ENCODE assay signal across 23 cellular contexts in the genomic region with DNA sequence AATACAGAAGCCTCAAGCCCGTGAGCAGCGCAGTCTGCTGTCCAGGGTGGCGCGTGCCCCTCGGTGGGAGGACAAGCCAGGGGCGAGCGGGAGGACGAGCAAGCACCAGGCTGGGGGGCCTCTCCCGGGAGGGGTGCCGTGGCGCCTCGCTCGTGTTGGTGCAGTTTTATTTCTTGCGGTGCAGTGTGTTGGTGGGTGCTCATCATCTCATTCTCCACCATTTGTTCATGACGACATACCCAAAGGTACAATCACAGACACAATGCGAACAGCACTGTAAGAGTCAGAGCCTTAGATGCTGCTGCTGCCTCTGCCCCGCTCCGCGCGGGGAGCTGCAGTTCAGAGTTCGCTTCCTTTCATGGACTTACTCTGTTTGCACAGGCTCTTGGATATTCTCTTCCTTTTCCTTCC. TPM values are rescaled to one million over a fixed set of nuclear protein-coding genes. Genes with fewer than 3 reads are reported as not detected.
DNase-seq lines count a peak whose midpoint lies in the region; ATAC-seq, FAIRE-seq and TF ChIP-seq lines count a peak whose summit lies in the region.
"Had no signal": no experiment of that assay in that cellular context is flagged by ENCODE, and none has a peak within 500 bp of the region (broad histone marks: within the 10 kb centered on the region; RNA-seq: fewer than 3 reads in every experiment).

No MANE protein-coding gene starts in this region.

- in situ Hi-C loops in HepG2 (cut with HindIII; ENCODE audit: extremely low pct_ligation_motif_present, low pct_unique_long_range_greater_than_20kb) = no loop called here

- H4K20me1 ChIP-seq in HepG2 (ENCODE audit: insufficient read depth, low read length) = no peaks in the 10 kb centered on the region

- H3K4me3 ChIP-seq in adipocyte (ENCODE audit: low read length) (peak overlapping the region; percentile 77), coronary artery (no peak overlapping the region), HepG2 (replicated peaks in 1 of 3; ENCODE audit: insufficient read depth in 1 of 3, low read depth in 2 of 3, low read length in 3 of 3) (peak overlapping the region in 1 of 3 experiments; percentile 37; a peak in 2 of 6 replicates), subcutaneous abdominal adipose tissue (ENCODE audit: low read depth in 1 of 5, low read length in 5 of 5) (no peak overlapping the region), uterus (no peak overlapping the region)
- H3K4me3 ChIP-seq: prostate gland, tibial nerve had no signal

- no peak for TF ChIP-seq RAD21 in HepG2 (CRISPR knock-in tag; IDR thresholded peaks at IDR 0.05)

- H3K27me3 ChIP-seq in adipocyte (replicated peaks; ENCODE audit: control insufficient read depth, insufficient read depth, low read length) (no peaks in the 10 kb centered on the region), HepG2 (ENCODE audit: control insufficient read depth in 1 of 2, insufficient read depth in 2 of 2, low read length in 2 of 2) (no peaks in the 10 kb centered on the region), subcutaneous abdominal adipose tissue (ENCODE audit: control insufficient read depth in 5 of 5, insufficient read depth in 4 of 5, low read length in 5 of 5) (no peaks in the 10 kb centered on the region), uterus (no peaks in the 10 kb centered on the region)
- H3K27me3 ChIP-seq: tibial nerve had no signal

- DNase-seq in adipocyte (ENCODE audit: low read depth) = no peak
- DNase-seq in coronary artery (ENCODE audit: low spot score) = peak; percentile 62
- peak; percentile 60 for DNase-seq in HepG2 (ENCODE audit: low spot score)
- DNase-seq in NCI-H2227 (lab: John Stamatoyannopoulos, UW; ENCODE audit: unreplicated experiment) = no peak
- no peak for DNase-seq in SW 1271 (lab: John Stamatoyannopoulos, UW)
- DNase-seq in uterus = no peak
- DNase-seq: activated CD4-positive, alpha-beta T cell treated with anti-CD3 and anti-CD28 coated beads, Interleukin-2, amount 10 ng/mL, durations not matched to agents 24 days and 14 days; DMS79; GDM1; Kasumi-1; mesenchymal stem cell; NCI-H146; NCI-H524; PC-3; stimulated activated CD4-positive, alpha-beta T cell treated with anti-CD3 and anti-CD28 coated beads, Interleukin-15, amount 100 ng/mL, for 24 hours; T-helper 9 cell; WERI-Rb-1 had no signal

- TF ChIP-seq POLR2A in HepG2 (IDR thresholded peaks at IDR 0.05; ENCODE audit: insufficient read depth in 1 of 2, low read depth in 2 of 2, low read length in 2 of 2) (no peak), uterus (IDR thresholded peaks at IDR 0.05) (no peak)

- intact Hi-C loops in HepG2 (cut with micrococcal nuclease; ENCODE audit: unreplicated experiment) = no loop called here
- intact Hi-C loops in uterus (cut with DNase I; ENCODE audit: low total_unique reads) = no loop called here

- TF ChIP-seq EP300 in HepG2 (IDR thresholded peaks at IDR 0.05; ENCODE audit: low read depth in 2 of 2, low read length in 2 of 2) = no peak
- TF ChIP-seq EP300 in HepG2 (CRISPR knock-in tag; IDR thresholded peaks at IDR 0.05; ENCODE audit: borderline replicate concordance) = no peak

- no peak for TF ChIP-seq CTCF in coronary artery (IDR thresholded peaks at IDR 0.05)
- peak; percentile 22; the same call in 1 of the 2 replicates for TF ChIP-seq CTCF in HepG2 (CRISPR knock-in tag; IDR thresholded peaks at IDR 0.05)
- no peak for TF ChIP-seq CTCF in uterus (IDR thresholded peaks at IDR 0.05)

- peak; percentile 93 for ATAC-seq in HepG2
- ATAC-seq: PC-3 had no signal

- 61% methylated on average over 19 of the region's 21 CpGs for WGBS in HepG2 (ENCODE audit: low lambda C conversion rate)

- H3K9ac ChIP-seq in adipocyte (ENCODE audit: low read length) (peak overlapping the region; percentile 94), HepG2 (ENCODE audit: insufficient read depth, low read depth, low read length) (no peak overlapping the region), subcutaneous abdominal adipose tissue (ENCODE audit: low read length in 5 of 5) (no peak overlapping the region)

- peaks cover 15% of the 10 kb centered on the region for H3K79me2 ChIP-seq in HepG2 (ENCODE audit: insufficient read depth, low read length)

- CTCF ChIA-PET in HepG2 (lab: Yijun Ruan, JAX; ENCODE audit: low intra/inter-chr PET ratio, low total read pairs) = no interaction called here

- peak overlapping the region; percentile 40 for H3K4me2 ChIP-seq in HepG2 (ENCODE audit: low read depth, low read length)

- peaks cover 45% of the 10 kb centered on the region for H3K4me1 ChIP-seq in adipocyte (ENCODE audit: control insufficient read depth, insufficient read depth, low read length)
- peaks cover 45% of the 10 kb centered on the region for H3K4me1 ChIP-seq in HepG2 (ENCODE audit: insufficient read depth, low read length)
- peaks cover 15 to 48% (median 42%) of the 10 kb centered on the region in 5 donors for H3K4me1 ChIP-seq in subcutaneous abdominal adipose tissue (ENCODE audit: control insufficient read depth in 5 of 5, insufficient read depth in 5 of 5, low read length in 5 of 5)
- no peaks in the 10 kb centered on the region for H3K4me1 ChIP-seq in uterus
- H3K4me1 ChIP-seq: prostate gland had no signal

- H3K36me3 ChIP-seq in adipocyte (ENCODE audit: control insufficient read depth, insufficient read depth, low read length, severe bottlenecking) (no peaks in the 10 kb centered on the region), HepG2 (replicated peaks in 1 of 2; ENCODE audit: control insufficient read depth in 1 of 2, insufficient read depth in 2 of 2, low read length in 2 of 2) (peaks cover 8 to 12% of the 10 kb centered on the region in 2 experiments; a peak in 3 of 5 replicates), subcutaneous abdominal adipose tissue (ENCODE audit: control insufficient read depth in 5 of 5, insufficient read depth in 5 of 5, low read length in 5 of 5) (peaks cover 0 to 13% (median 8%) of the 10 kb centered on the region in 5 donors), uterus (no peaks in the 10 kb centered on the region)
- H3K36me3 ChIP-seq: prostate gland had no signal

- H2AFZ ChIP-seq in HepG2 (ENCODE audit: low read length) = no peak overlapping the region

- H3K27ac ChIP-seq in coronary artery (no peak overlapping the region), HepG2 (ENCODE audit: extremely low read length, insufficient read depth, low read length) (peak overlapping the region; percentile 42), subcutaneous abdominal adipose tissue (ENCODE audit: low read depth, low read length) (peak overlapping the region; percentile 97), uterus (no peak overlapping the region)
- H3K27ac ChIP-seq: C4-2B, HL-60, prostate gland, WERI-Rb-1 had no signal

- BruUV-seq in HepG2 (replicated peaks; lab: Mats Ljungman, UMichigan) = no TSS peak

- no peaks in the 10 kb centered on the region for H3K9me3 ChIP-seq in adipocyte (ENCODE audit: control insufficient read depth, low read length)
- H3K9me3 ChIP-seq in HepG2 (ENCODE audit: low read length) = no peaks in the 10 kb centered on the region
- H3K9me3 ChIP-seq in subcutaneous abdominal adipose tissue (ENCODE audit: control insufficient read depth in 5 of 5, low read length in 5 of 5) = no peaks in the 10 kb centered on the region
- no peaks in the 10 kb centered on the region for H3K9me3 ChIP-seq in uterus
- H3K9me3 ChIP-seq: prostate gland, tibial nerve had no signal

- FAIRE-seq in HepG2 (lab: Jason Lieb, UNC) = peak; percentile 86
- FAIRE-seq: keratinocyte had no signal

- POLR2A ChIA-PET in HepG2 (lab: Yijun Ruan, JAX) = no interaction called here

TF ChIP-seq in HepG2, 621 proteins besides CTCF, POLR2A, EP300 and RAD21 (continues in another document):
- TF ChIP-seq, protein P1, sequence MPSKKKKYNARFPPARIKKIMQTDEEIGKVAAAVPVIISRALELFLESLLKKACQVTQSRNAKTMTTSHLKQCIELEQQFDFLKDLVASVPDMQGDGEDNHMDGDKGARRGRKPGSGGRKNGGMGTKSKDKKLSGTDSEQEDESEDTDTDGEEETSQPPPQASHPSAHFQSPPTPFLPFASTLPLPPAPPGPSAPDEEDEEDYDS (CRISPR knock-in tag; IDR thresholded peaks at IDR 0.05) = peak; percentile 39; the same call in 1 of the 2 replicates
- peak; percentile 37; the same call in 1 of the 2 replicates for TF ChIP-seq ZBTB7B (CRISPR knock-in tag; IDR thresholded peaks at IDR 0.05)
- no peak for TF ChIP-seq TCF7L2 (IDR thresholded peaks at IDR 0.05; ENCODE audit: low read depth, low read length)

RNA-seq across cellular contexts. Expression of a gene that starts 30.3 kb away (rescaled TPM):
- total RNA-seq in HepG2 (2016; rRNA removed; fragmentation: Illumina TruSeq; extraction: Trizol) = 18.2 and 21.0 TPM in 2 replicates
- 9.3 and 11.0 TPM in 2 replicates for total RNA-seq in HepG2 (2016; cell fraction: cytosol; rRNA removed; fragmentation: Illumina TruSeq; extraction: Trizol; ENCODE audit: low read depth)
- 16.0 and 24.7 TPM in 2 replicates for total RNA-seq in HepG2 (2016; cell fraction: insoluble cytoplasmic fraction; rRNA removed; fragmentation: Illumina TruSeq; extraction: Trizol)
- 16.1 and 18.9 TPM in 2 replicates for total RNA-seq in HepG2 (2016; cell fraction: membrane; rRNA removed; fragmentation: Illumina TruSeq; extraction: Trizol)
- 21.7 and 25.1 TPM in 2 replicates for total RNA-seq in HepG2 (2016; cell fraction: nucleus; rRNA removed; fragmentation: Illumina TruSeq; extraction: Trizol)
- polyA plus RNA-seq in HepG2 (2011; rRNA removed) = 27.7 and 35.5 TPM in 2 replicates
- 11.1 and 23.9 TPM in 2 replicates for polyA plus RNA-seq in HepG2 (2011; cell fraction: cytosol; rRNA removed)
- 115 and 118 TPM in 2 replicates for polyA plus RNA-seq in HepG2 (2011; cell fraction: nucleus; rRNA removed)
- 37.4 and 43.4 TPM in 2 replicates for polyA plus RNA-seq in HepG2 (2012)
- 2.0 and 3.4 TPM in 2 replicates for polyA plus RNA-seq in HepG2 (2016; cell fraction: cytosol; fragmentation: Illumina TruSeq; extraction: Trizol; ENCODE audit: low read depth)
- polyA plus RNA-seq in HepG2 (2016; cell fraction: insoluble cytoplasmic fraction; fragmentation: Illumina TruSeq; extraction: Trizol; ENCODE audit: low read depth) = 17.8 and 20.5 TPM in 2 replicates
- 5.5 and 5.6 TPM in 2 replicates for polyA plus RNA-seq in HepG2 (2016; cell fraction: membrane; fragmentation: Illumina TruSeq; extraction: Trizol; ENCODE audit: low read depth)
- 51.0 and 56.7 TPM in 2 replicates for polyA plus RNA-seq in HepG2 (2016; cell fraction: nucleus; fragmentation: Illumina TruSeq; extraction: Trizol; ENCODE audit: insufficient read depth, low read depth)
- polyA minus RNA-seq in HepG2 (2011; rRNA and poly(A)+ RNA removed; ENCODE audit: low replicate concordance) = 4.5 and 52.2 TPM in 2 replicates
- 14.2 and 24.5 TPM in 2 replicates for polyA minus RNA-seq in HepG2 (2011; cell fraction: cytosol; rRNA and poly(A)+ RNA removed)
- 45.0 and 59.1 TPM in 2 replicates for polyA minus RNA-seq in HepG2 (2011; cell fraction: nucleus; rRNA and poly(A)+ RNA removed)
- 10 to 100 TPM in 3 of 4 donors, 1 to 10 TPM in 1; 3.5 to 63.8 (median 40.1) TPM for total RNA-seq in uterus

Comparison
In these comparisons a context has a peak if more than half of its experiments do, and no peak if none do; other contexts are left out.
1. DNase-seq: peak in coronary artery (single experiment) and HepG2 (single experiment); none in adipocyte (single experiment), NCI-H2227 (single experiment), SW 1271 (0 of 2) and uterus (0 of 2).
2. H3K27ac ChIP-seq: peak in HepG2 (single experiment) and subcutaneous abdominal adipose tissue (single experiment); none in coronary artery (0 of 2) and uterus (0 of 2).